Comparison of ENCODE assay signal across 8 cellular contexts in genomic region chr2:191846787-191847620, GRCh38. TPM values are rescaled to one million over a fixed set of nuclear protein-coding genes. Genes with fewer than 3 reads are reported as not detected.
A peak's percentile ranks its signal among the peaks of the same experiment; 100 is the strongest.
DNase-seq lines count a peak whose midpoint lies in the region; ATAC-seq, FAIRE-seq and TF ChIP-seq lines count a peak whose summit lies in the region.

Gene CAVIN2, minus strand, starts transcription at chr2:191847088. Its CDS starts 163 bp downstream, at chr2:191846925.

- peak within 1 kb of the TSS; percentile 45 to 59 (median 56) for H3K27ac ChIP-seq in right lobe of liver
- peak within 1 kb of the TSS; percentile 81 to 91 (median 85) for H3K27ac ChIP-seq in transverse colon

- no peaks in the 10 kb centered on the region for H3K4me1 Mint-ChIP-seq in activated T-helper 1 cell treated with anti-CD3 and anti-CD28 coated beads, Interleukin-12 subunit alpha, Interleukin-12 subunit beta, Interleukin-2, Interleukin-4 antibody, amounts not matched to agents 30 ng/mL and 10 ng/mL and 1 ng/mL, durations not matched to agents 14 hours and 24 hours and 36 hours (ENCODE audit: low read depth)

- peak; percentile 89 for DNase-seq in GDM1 (lab: John Stamatoyannopoulos, UW)
- DNase-seq in bronchial epithelial cell (ENCODE audit: low read depth), result peak; percentile 89
- peak in 2 of 3 donors; percentile 25 to 52 for DNase-seq in right lobe of liver
- peak; percentile 50 for DNase-seq in transverse colon
- DNase-seq in activated T-helper 1 cell treated with anti-CD3 and anti-CD28 coated beads, Interleukin-12 subunit alpha, Interleukin-12 subunit beta, Interleukin-2, Interleukin-4 antibody, amounts not matched to agents 30 ng/mL and 10 ng/mL and 1 ng/mL, durations not matched to agents 14 hours and 24 hours and 36 hours (ENCODE audit: low spot score), result no peak
- no peak for DNase-seq in SW 1271 (lab: John Stamatoyannopoulos, UW)
- no peak for DNase-seq in DMS114 treated with DMSO at 0.1 percent for 48 hours (lab: John Stamatoyannopoulos, UW; ENCODE audit: unreplicated experiment)

- no peaks in the 10 kb centered on the region for H3K36me3 Mint-ChIP-seq in activated T-helper 1 cell treated with anti-CD3 and anti-CD28 coated beads, Interleukin-12 subunit alpha, Interleukin-12 subunit beta, Interleukin-2, Interleukin-4 antibody, amounts not matched to agents 30 ng/mL and 10 ng/mL and 1 ng/mL, durations not matched to agents 14 hours and 24 hours and 36 hours (ENCODE audit: low read depth)

- WGBS in right lobe of liver (ENCODE audit: insufficient coverage, low coverage, low lambda C conversion rate, missing lambda C conversion rate), result 16% methylated on average over 3 of the region's 16 CpGs
- 0 to 28% methylated on average over 1 to 15 of the region's 16 CpGs for WGBS in transverse colon (ENCODE audit: low coverage in 1 of 2), 2 donors

- peaks cover 35% of the 10 kb centered on the region for H3K27me3 Mint-ChIP-seq in activated T-helper 1 cell treated with anti-CD3 and anti-CD28 coated beads, Interleukin-12 subunit alpha, Interleukin-12 subunit beta, Interleukin-2, Interleukin-4 antibody, amounts not matched to agents 30 ng/mL and 10 ng/mL and 1 ng/mL, durations not matched to agents 14 hours and 24 hours and 36 hours (ENCODE audit: insufficient read depth)

- ATAC-seq in HG03354 (IDR thresholded peaks at IDR 0.05; ENCODE audit: poor library complexity, severe bottlenecking, unreplicated experiment) (peak; percentile 42), right lobe of liver (peak; percentile 78 to 88 (median 81))

- peak; percentile 98 for FAIRE-seq in bronchial epithelial cell (lab: Jason Lieb, UNC)

- in situ Hi-C loops in transverse colon (cut with MboI; ENCODE audit: low pct_ligation_motif_present in 1 of 4, low pct_unique_long_range_greater_than_20kb in 1 of 4, low sequenced_read_pairs in 3 of 4), result no loop called here

- TF ChIP-seq POLR2A in right lobe of liver (IDR thresholded peaks at IDR 0.05) (no peak), transverse colon (IDR thresholded peaks at IDR 0.05) (peak; percentile 59)

- no peak for TF ChIP-seq EP300 in transverse colon (IDR thresholded peaks at IDR 0.05; ENCODE audit: low read depth)

- no peaks in the 10 kb centered on the region for H3K27me3 ChIP-seq in bronchial epithelial cell (ENCODE audit: control insufficient read depth, insufficient read depth, low read length)
- H3K27me3 ChIP-seq in right lobe of liver, result no peaks in the 10 kb centered on the region
- H3K27me3 ChIP-seq in transverse colon, result no peaks in the 10 kb centered on the region

- no peaks in the 10 kb centered on the region for H3K9me3 Mint-ChIP-seq in activated T-helper 1 cell treated with anti-CD3 and anti-CD28 coated beads, Interleukin-12 subunit alpha, Interleukin-12 subunit beta, Interleukin-2, Interleukin-4 antibody, amounts not matched to agents 30 ng/mL and 10 ng/mL and 1 ng/mL, durations not matched to agents 14 hours and 24 hours and 36 hours

- H3K4me3 ChIP-seq in bronchial epithelial cell (ENCODE audit: low read depth, low read length), result peak within 1 kb of the TSS; percentile 54
- H3K4me3 ChIP-seq in right lobe of liver, result peak within 1 kb of the TSS; percentile 33 to 45 (median 43)
- peak within 1 kb of the TSS; percentile 24 to 53 (median 38) for H3K4me3 ChIP-seq in transverse colon

- no peaks in the 10 kb centered on the region for H3K4me1 ChIP-seq in right lobe of liver
- peaks cover 0 to 20% (median 10%) of the 10 kb centered on the region in 4 donors for H3K4me1 ChIP-seq in transverse colon

- intact Hi-C loops in right lobe of liver (cut with DNase I), result no loop called here
- intact Hi-C loops in transverse colon (cut with DNase I; ENCODE audit: low total_unique reads), result no loop called here
- intact Hi-C loops in activated T-helper 1 cell treated with anti-CD3 and anti-CD28 coated beads, Interleukin-12 subunit alpha, Interleukin-12 subunit beta, Interleukin-2, Interleukin-4 antibody, amounts not matched to agents 30 ng/mL and 10 ng/mL and 1 ng/mL, durations not matched to agents 14 hours and 24 hours and 36 hours (cut with micrococcal nuclease), result no loop called here

- TF ChIP-seq CTCF in bronchial epithelial cell (IDR thresholded peaks at IDR 0.05; ENCODE audit: insufficient read depth, low read length, severe bottlenecking) (no peak), right lobe of liver (IDR thresholded peaks at IDR 0.05) (no peak), transverse colon (IDR thresholded peaks at IDR 0.05) (peak in 1 of 5 experiments; percentile 5)

- no peaks in the 10 kb centered on the region for H3K9me3 ChIP-seq in right lobe of liver
- H3K9me3 ChIP-seq in transverse colon, result no peaks in the 10 kb centered on the region

- no peak within 1 kb of the TSS for H3K27ac Mint-ChIP-seq in activated T-helper 1 cell treated with anti-CD3 and anti-CD28 coated beads, Interleukin-12 subunit alpha, Interleukin-12 subunit beta, Interleukin-2, Interleukin-4 antibody, amounts not matched to agents 30 ng/mL and 10 ng/mL and 1 ng/mL, durations not matched to agents 14 hours and 24 hours and 36 hours

- no peaks in the 10 kb centered on the region for H3K36me3 ChIP-seq in bronchial epithelial cell (ENCODE audit: control insufficient read depth, insufficient read depth, low read length)
- H3K36me3 ChIP-seq in right lobe of liver, result no peaks in the 10 kb centered on the region
- no peaks in the 10 kb centered on the region for H3K36me3 ChIP-seq in transverse colon

- H3K4me3 Mint-ChIP-seq in activated T-helper 1 cell treated with anti-CD3 and anti-CD28 coated beads, Interleukin-12 subunit alpha, Interleukin-12 subunit beta, Interleukin-2, Interleukin-4 antibody, amounts not matched to agents 30 ng/mL and 10 ng/mL and 1 ng/mL, durations not matched to agents 14 hours and 24 hours and 36 hours, result no peak within 1 kb of the TSS

RNA-seq across cellular contexts. Expression of gene CAVIN2, which starts in this region (rescaled TPM):
- total RNA-seq in bronchial epithelial cell (2.8 and 3.7 TPM in 2 replicates), right lobe of liver (10 to 100 TPM in 3 of 6 experiments, 1 to 10 TPM in 3; 6.8 to 17.5 (median 9.6) TPM), transverse colon (10 to 100 TPM; 21.3 to 59.3 (median 25.0) TPM)
- total RNA-seq in activated T-helper 1 cell treated with anti-CD3 and anti-CD28 coated beads, Interleukin-12 subunit alpha, Interleukin-12 subunit beta, Interleukin-2, Interleukin-4 antibody, amounts not matched to agents 30 ng/mL and 10 ng/mL and 1 ng/mL, durations not matched to agents 14 hours and 24 hours and 36 hours, result not detected in 2 replicates

Comparison
In these comparisons a context has a peak if more than half of its experiments do, and no peak if none do; other contexts are left out.
1. DNase-seq: peak in GDM1 (single experiment), bronchial epithelial cell (single experiment), right lobe of liver (2 of 3) and transverse colon (single experiment); none in activated T-helper 1 cell treated with anti-CD3 and anti-CD28 coated beads, Interleukin-12 subunit alpha, Interleukin-12 subunit beta, Interleukin-2, Interleukin-4 antibody, amounts not matched to agents 30 ng/mL and 10 ng/mL and 1 ng/mL, durations not matched to agents 14 hours and 24 hours and 36 hours (single experiment), SW 1271 (0 of 2) and DMS114 treated with DMSO at 0.1 percent for 48 hours (single experiment).
2. Peak in every context shown above with its lines, with median percentiles within 50 percentile points of each other: H3K4me3 ChIP-seq.